In genomic region chr4:74252933-74253332, GRCh38 we compare ENCODE assay signal across 26 cellular contexts. TPM values are rescaled to one million over a fixed set of nuclear protein-coding genes. Genes with fewer than 3 reads are reported as not detected.
"Had no signal": no experiment of that assay in that cellular context is flagged by ENCODE, and none has a peak within 500 bp of the region (broad histone marks: within the 10 kb centered on the region; RNA-seq: fewer than 3 reads in every experiment).

No MANE protein-coding gene starts in this region.

- H3K36me3 ChIP-seq: heart right ventricle, left lung, lower lobe of right lung had no signal

- H3K27me3 ChIP-seq: dorsolateral prefrontal cortex, esophagus muscularis mucosa, foreskin keratinocyte, gastrocnemius medialis, heart right ventricle, left lung had no signal

- DNase-seq: dermis blood vessel endothelial cell; dorsolateral prefrontal cortex; effector CD4-positive, alpha-beta T cell; effector memory CD4-positive, alpha-beta T cell; foreskin keratinocyte; gastrocnemius medialis; glutamatergic neuron; head of caudate nucleus; heart right ventricle; hippocampal formation; left cardiac atrium; left ventricle myocardium superior; lower lobe of right lung; mesenchymal stem cell; mucosa of descending colon had no signal

- H3K27ac ChIP-seq: coronary artery, dorsolateral prefrontal cortex, esophagus muscularis mucosa, foreskin keratinocyte, gastrocnemius medialis, heart right ventricle, left lung, lower lobe of right lung had no signal

- H3K4me3 ChIP-seq: coronary artery, dorsolateral prefrontal cortex, esophagus muscularis mucosa, gastrocnemius medialis, heart right ventricle, left lung, lower lobe of right lung, mucosa of descending colon had no signal

- ATAC-seq: foreskin keratinocyte, gastrocnemius medialis, heart right ventricle, left cardiac atrium, left lung, left ventricle myocardium superior, lower lobe of right lung, mucosa of descending colon had no signal

- H3K9me3 ChIP-seq: gastrocnemius medialis had no signal

- H3K4me1 ChIP-seq: esophagus muscularis mucosa, foreskin keratinocyte, gastrocnemius medialis, heart right ventricle, left lung, lower lobe of right lung had no signal

- FAIRE-seq: colon, endothelial cell of umbilical vein, islet of Langerhans, keratinocyte had no signal

RNA-seq across cellular contexts. Expression of gene EPGN, which starts 55.3 kb away (rescaled TPM):
- total RNA-seq: esophagus muscularis mucosa, fibroblast of lung, gastrocnemius medialis, lung microvascular endothelial cell, mesenteric fat pad, mucosa of descending colon, myocyte had no signal
- polyA plus RNA-seq: endothelial cell of umbilical vein had no signal
